ENCODE assay signal across 17 cellular contexts in the genomic region with DNA sequence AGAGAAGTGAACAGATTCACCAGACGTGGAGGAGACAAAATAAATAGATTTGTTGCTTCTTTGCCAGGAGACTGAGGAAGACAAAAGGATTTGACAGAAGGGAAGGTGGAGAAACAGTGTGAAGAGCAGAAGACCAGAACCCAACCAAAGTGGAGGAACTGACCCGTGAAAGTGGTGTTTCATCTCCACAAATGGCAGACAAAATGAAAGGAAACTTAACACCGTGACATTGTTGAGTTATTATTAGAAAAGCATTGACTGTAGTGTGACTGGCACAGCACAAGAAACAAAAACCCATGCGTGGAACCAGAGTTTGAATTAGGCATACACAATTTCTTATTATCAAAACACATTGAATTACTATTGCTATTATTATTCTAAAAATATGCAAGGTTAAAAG.
DNase-seq lines count a peak whose midpoint lies in the region; ATAC-seq and TF ChIP-seq lines count a peak whose summit lies in the region.
"Had no signal": no experiment of that assay in that cellular context is flagged by ENCODE, and none has a peak within 500 bp of the region (broad histone marks: within the 10 kb centered on the region; RNA-seq: fewer than 3 reads in every experiment).

No MANE protein-coding gene starts in this region.

- peaks cover 11% of the 10 kb centered on the region for H3K4me1 Mint-ChIP-seq in memory B cell
- H3K4me1 Mint-ChIP-seq: GM23338 had no signal

- H3K27ac Mint-ChIP-seq in memory B cell: peak overlapping the region; percentile 22
- H3K27ac Mint-ChIP-seq: GM23338 had no signal

- ATAC-seq in memory B cell (ENCODE audit: low read depth): no peak
- ATAC-seq: GM23338, PC-3 had no signal

- DNase-seq in COLO668 (lab: John Stamatoyannopoulos, UW; ENCODE audit: unreplicated experiment): peak; percentile 15
- DNase-seq in GM12865 (ENCODE audit: low read depth): peak; percentile 26
- DNase-seq in GM20000 (ENCODE audit: low spot score): peak; percentile 16
- no peak for DNase-seq in memory B cell (ENCODE audit: low spot score in 2 of 2)
- DNase-seq in NCI-H1930 (lab: John Stamatoyannopoulos, UW): no peak
- no peak for DNase-seq in GF-D8 (lab: John Stamatoyannopoulos, UW)
- no peak for DNase-seq in SIG-M5 (lab: John Stamatoyannopoulos, UW)
- DNase-seq: HCEC 1CT, MM.1S, NCI-H1092 treated with DMSO at 0.1 percent for 48 hours, NCI-H2081, NCI-H2227 treated with DMSO at 0.1 percent for 48 hours, NCI-H510A treated with DMSO at 0.1 percent for 48 hours, PC-3, RPMI8226, SHP77 treated with DMSO at 0.1 percent for 48 hours had no signal

- H3K4me3 ChIP-seq in GM12865 (ENCODE audit: low read depth, low read length): no peak overlapping the region
- H3K4me3 ChIP-seq: GM23338 had no signal

- TF ChIP-seq CTCF in GM12865 (IDR thresholded peaks at IDR 0.05; ENCODE audit: insufficient read depth, low read depth, low read length, missing control alignments): no peak
- no peak for TF ChIP-seq CTCF in GM20000 (IDR thresholded peaks at IDR 0.05; ENCODE audit: extremely low read depth, missing control alignments)

- H3K9me3 Mint-ChIP-seq in memory B cell: no peaks in the 10 kb centered on the region

- H3K36me3 Mint-ChIP-seq in memory B cell: no peaks in the 10 kb centered on the region

- peaks cover 5% of the 10 kb centered on the region for H3K27me3 Mint-ChIP-seq in memory B cell

- peak overlapping the region; percentile 33 for H3K4me3 Mint-ChIP-seq in memory B cell
- H3K4me3 Mint-ChIP-seq: GM23338 had no signal

Comparison
In these comparisons a context has a peak if more than half of its experiments do, and no peak if none do; other contexts are left out.
1. DNase-seq: peak in COLO668 (single experiment), GM12865 (single experiment) and GM20000 (single experiment); none in memory B cell (0 of 2), NCI-H1930 (0 of 2), GF-D8 (single experiment) and SIG-M5 (single experiment).